20 cellular contexts compared by ENCODE assay signal in genomic region chr2:15638720-15639119, GRCh38. TPM values are rescaled to one million over a fixed set of nuclear protein-coding genes. Genes with fewer than 3 reads are reported as not detected.
A peak's percentile ranks its signal among the peaks of the same experiment; 100 is the strongest.
DNase-seq lines count a peak whose midpoint lies in the region; ATAC-seq, FAIRE-seq and TF ChIP-seq lines count a peak whose summit lies in the region.
"Had no signal": no experiment of that assay in that cellular context is flagged by ENCODE, and none has a peak within 500 bp of the region (broad histone marks: within the 10 kb centered on the region; RNA-seq: fewer than 3 reads in every experiment).

No MANE protein-coding gene starts in this region.

- H3K27me3 ChIP-seq in GM23338 (ENCODE audit: insufficient read depth) (no peaks in the 10 kb centered on the region), bronchial epithelial cell (ENCODE audit: control insufficient read depth, insufficient read depth, low read length) (no peaks in the 10 kb centered on the region)
- H3K27me3 ChIP-seq: body of pancreas, heart left ventricle, testis had no signal

- no peak for ATAC-seq in GM23338
- ATAC-seq in T-cell (replicated peaks in 1 of 4) = no peak
- no peak for ATAC-seq in GM18519 (IDR thresholded peaks at IDR 0.05; ENCODE audit: low FRiP score, unreplicated experiment)
- no peak for ATAC-seq in GM18873 (IDR thresholded peaks at IDR 0.05; ENCODE audit: low FRiP score, unreplicated experiment)
- ATAC-seq: body of pancreas; effector memory CD8-positive, alpha-beta T cell; SK-N-SH treated with all-trans-retinoic acid at 6 μM for 48 hours had no signal

- peaks cover 47% of the 10 kb centered on the region for H3K36me3 Mint-ChIP-seq in GM23338 (ENCODE audit: low read depth)
- H3K36me3 Mint-ChIP-seq in T-cell = peaks cover 33% of the 10 kb centered on the region

- H3K4me1 ChIP-seq in GM23338 (ENCODE audit: insufficient read depth) = no peaks in the 10 kb centered on the region
- H3K4me1 ChIP-seq: body of pancreas, testis had no signal

- H3K4me1 Mint-ChIP-seq in GM23338 = peaks cover 12% of the 10 kb centered on the region
- H3K4me1 Mint-ChIP-seq in T-cell = peaks cover 0 to 7% (median 0%) of the 10 kb centered on the region in 3 donors

- H3F3A ChIP-seq in GM23338 (replicated peaks; ENCODE audit: low read depth) = no peaks in the 10 kb centered on the region

- POLR2A ChIA-PET in T-cell (lab: Charles Lee) = no interaction called here

- H3K36me3 ChIP-seq in GM23338 (ENCODE audit: insufficient read depth) (peaks cover 3% of the 10 kb centered on the region; the same call in 1 of the 2 replicates), bronchial epithelial cell (ENCODE audit: control insufficient read depth, insufficient read depth, low read length) (no peaks in the 10 kb centered on the region)

- no peak overlapping the region for H2AFZ ChIP-seq in GM23338

- H4K20me1 ChIP-seq in GM23338 (replicated peaks; ENCODE audit: insufficient read depth) = no peaks in the 10 kb centered on the region; the same call in 1 of the 2 replicates

- FAIRE-seq in bronchial epithelial cell (lab: Jason Lieb, UNC) = no peak

- no peak overlapping the region for H3K4me3 Mint-ChIP-seq in GM23338
- H3K4me3 Mint-ChIP-seq in T-cell = no peak overlapping the region
- H3K4me3 Mint-ChIP-seq: effector memory CD8-positive, alpha-beta T cell had no signal

- H3K79me2 ChIP-seq in GM23338 (replicated peaks; ENCODE audit: insufficient read depth) = no peaks in the 10 kb centered on the region

- peaks cover 3% of the 10 kb centered on the region for H3K27me3 Mint-ChIP-seq in GM23338 (ENCODE audit: insufficient read depth, low read depth, poor library complexity)
- H3K27me3 Mint-ChIP-seq in T-cell = no peaks in the 10 kb centered on the region
- H3K27me3 Mint-ChIP-seq: effector memory CD8-positive, alpha-beta T cell; IgD-negative memory B cell had no signal

- no peaks in the 10 kb centered on the region for H3K9me2 ChIP-seq in GM23338 (ENCODE audit: insufficient read depth)

- H3K4me2 ChIP-seq in GM23338 = no peak overlapping the region

- H3K4me3 ChIP-seq in GM23338 (no peak overlapping the region), bronchial epithelial cell (ENCODE audit: low read depth, low read length) (no peak overlapping the region)
- H3K4me3 ChIP-seq: body of pancreas, heart left ventricle, testis had no signal

- no peak overlapping the region for H3K27ac ChIP-seq in GM23338 (ENCODE audit: low read depth)
- H3K27ac ChIP-seq: body of pancreas, heart left ventricle, testis, VCaP had no signal

- TF ChIP-seq CTCF in GM23338 (conservative IDR thresholded peaks at IDR 0.05; ENCODE audit: low read depth in 2 of 2) = no peak
- no peak for TF ChIP-seq CTCF in bronchial epithelial cell (IDR thresholded peaks at IDR 0.05; ENCODE audit: insufficient read depth, low read length, severe bottlenecking)

- peak overlapping the region; percentile 26; the same call in 1 of the 2 replicates for H3K27ac Mint-ChIP-seq in GM23338
- H3K27ac Mint-ChIP-seq in T-cell = peak overlapping the region in 1 of 2 donors; percentile 8
- H3K27ac Mint-ChIP-seq: IgD-negative memory B cell had no signal

- H3K9me3 Mint-ChIP-seq in GM23338 (peaks cover 5% of the 10 kb centered on the region; the same call in 2 of the 3 replicates), T-cell (peaks cover 6 to 11% (median 9%) of the 10 kb centered on the region in 3 donors)

- CTCF ChIA-PET in T-cell (lab: Charles Lee) = interaction anchor here (1.4 to 2.8 kb wide), 2 partner anchors 9 to 1118 kb away, joined by 5 to 12 read pairs; no protein-coding TSS in a partner anchor

- no peak for DNase-seq in GM23338 (ENCODE audit: low spot score)
- peak; percentile 71 for DNase-seq in bronchial epithelial cell (ENCODE audit: low read depth)
- DNase-seq in hepatic stellate cell (ENCODE audit: low spot score) = peak; percentile 59
- DNase-seq in T-cell = no peak
- no peak for DNase-seq in stimulated activated CD4-positive, alpha-beta T cell treated with anti-CD3 and anti-CD28 coated beads, Interleukin-4, amount 100 ng/mL, for 1 hour
- DNase-seq: activated effector memory CD4-positive, alpha-beta T cell treated with Interleukin-2 at 50 U/mL for 16 hours; body of pancreas; effector memory CD8-positive, alpha-beta T cell; H7; heart left ventricle; NCI-H1417; NCI-H446; OCI-M1; stimulated activated CD4-positive, alpha-beta T cell treated with anti-CD3 and anti-CD28 coated beads, Interleukin-15, amount 100 ng/mL, for 24 hours; testis had no signal

TF ChIP-seq in GM23338, 12 proteins besides CTCF, POLR2A, EP300 and RAD21:
- TF ChIP-seq REST (IDR thresholded peaks at IDR 0.05; ENCODE audit: unreplicated experiment) (no peak), EZH2 (IDR thresholded peaks at IDR 0.05; ENCODE audit: low read depth, unreplicated experiment) (no peak), EZH2phosphoT487 (IDR thresholded peaks at IDR 0.05; ENCODE audit: unreplicated experiment) (no peak), ZNF114 (CRISPR knock-in tag; IDR thresholded peaks at IDR 0.05) (no peak)

RNA-seq across cellular contexts. Expression of gene DDX1, which starts 47.1 kb away (rescaled TPM):
- 102 and 106 TPM in 2 replicates for total RNA-seq in GM23338 (2014; rRNA removed; shearing (Covaris generic))
- polyA plus RNA-seq in GM23338 (2016; fragmentation: Nextera tagmentation; extraction: Ambion mirVana) = 88.1 and 99.9 TPM in 2 replicates
- 68.2 and 81.3 TPM in 2 replicates for total RNA-seq in bronchial epithelial cell
- 10 to 100 TPM; 43.0 to 46.9 (median 45.8) TPM for total RNA-seq in T-cell

Comparison
In these comparisons a context has a peak if more than half of its experiments do, and no peak if none do; other contexts are left out.
1. DNase-seq: peak in bronchial epithelial cell (single experiment) and hepatic stellate cell (single experiment); none in GM23338 (single experiment), T-cell (0 of 34) and stimulated activated CD4-positive, alpha-beta T cell treated with anti-CD3 and anti-CD28 coated beads, Interleukin-4, amount 100 ng/mL, for 1 hour (single experiment).